1 cellular context compared by ENCODE assay signal in genomic region chr1:208243522-208243850, GRCh38.
TF ChIP-seq lines count a peak whose summit lies in the region.

No MANE protein-coding gene starts in this region.

TF ChIP-seq in K562, 482 proteins besides CTCF, POLR2A, EP300 and RAD21 (continued from another document):
- TF ChIP-seq ZMIZ1 (IDR thresholded peaks at IDR 0.05; ENCODE audit: low read depth in 2 of 2, low read length in 2 of 2) (no peak), GATAD2B (IDR thresholded peaks at IDR 0.05; ENCODE audit: borderline replicate concordance) (peak; percentile 80; the same call in 1 of the 2 replicates), ETV5 (CRISPR knock-in tag; IDR thresholded peaks at IDR 0.05; ENCODE audit: low read depth) (no peak), NR3C1 (CRISPR knock-in tag; IDR thresholded peaks at IDR 0.05) (0 out of 2 replicates have a peak, but pooled peaks have one; percentile 23), RUNX1 (IDR thresholded peaks at IDR 0.05; ENCODE audit: low read depth) (no peak), LARP7 (IDR thresholded peaks at IDR 0.05) (no peak), CHD2 (IDR thresholded peaks at IDR 0.05; ENCODE audit: low read depth, low read length) (no peak), ZNF717 (CRISPR knock-in tag; IDR thresholded peaks at IDR 0.05) (no peak), SP2 (IDR thresholded peaks at IDR 0.05; ENCODE audit: extremely low read depth, low read depth, low read length, poor library complexity, severe bottlenecking) (no peak), SREBF1 (IDR thresholded peaks at IDR 0.05; ENCODE audit: borderline replicate concordance, low read depth, low read length) (no peak), RBM15 (IDR thresholded peaks at IDR 0.05; ENCODE audit: insufficient read depth, low read length) (no peak), THRB (CRISPR knock-in tag; conservative IDR thresholded peaks at IDR 0.05) (no peak), IFI16 (CRISPR knock-in tag; IDR thresholded peaks at IDR 0.05) (no peak), NCOA1 (IDR thresholded peaks at IDR 0.05; ENCODE audit: low read depth) (no peak), TRIM24 (IDR thresholded peaks at IDR 0.05) (no peak), ZNF347 (CRISPR knock-in tag; IDR thresholded peaks at IDR 0.05; ENCODE audit: low read depth) (no peak), MYC (IDR thresholded peaks at IDR 0.05; ENCODE audit: low read depth, low read length) (no peak), MYC (CRISPR knock-in tag; IDR thresholded peaks at IDR 0.05; ENCODE audit: borderline replicate concordance, low read depth) (no peak), KAT7 (CRISPR knock-in tag; IDR thresholded peaks at IDR 0.05; ENCODE audit: borderline replicate concordance) (no peak), FOS (IDR thresholded peaks at IDR 0.05; ENCODE audit: extremely low read depth, insufficient read length) (no peak), SMC3 (conservative IDR thresholded peaks at IDR 0.05; ENCODE audit: insufficient read depth, low read depth, low read length) (no peak), ZBTB5 (IDR thresholded peaks at IDR 0.05) (no peak), TAF7 (tag; IDR thresholded peaks at IDR 0.05) (no peak)
- TF ChIP-seq, protein P1, sequence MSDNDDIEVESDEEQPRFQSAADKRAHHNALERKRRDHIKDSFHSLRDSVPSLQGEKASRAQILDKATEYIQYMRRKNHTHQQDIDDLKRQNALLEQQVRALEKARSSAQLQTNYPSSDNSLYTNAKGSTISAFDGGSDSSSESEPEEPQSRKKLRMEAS (CRISPR knock-in tag; IDR thresholded peaks at IDR 0.05): no peak
- TF ChIP-seq, protein P2, sequence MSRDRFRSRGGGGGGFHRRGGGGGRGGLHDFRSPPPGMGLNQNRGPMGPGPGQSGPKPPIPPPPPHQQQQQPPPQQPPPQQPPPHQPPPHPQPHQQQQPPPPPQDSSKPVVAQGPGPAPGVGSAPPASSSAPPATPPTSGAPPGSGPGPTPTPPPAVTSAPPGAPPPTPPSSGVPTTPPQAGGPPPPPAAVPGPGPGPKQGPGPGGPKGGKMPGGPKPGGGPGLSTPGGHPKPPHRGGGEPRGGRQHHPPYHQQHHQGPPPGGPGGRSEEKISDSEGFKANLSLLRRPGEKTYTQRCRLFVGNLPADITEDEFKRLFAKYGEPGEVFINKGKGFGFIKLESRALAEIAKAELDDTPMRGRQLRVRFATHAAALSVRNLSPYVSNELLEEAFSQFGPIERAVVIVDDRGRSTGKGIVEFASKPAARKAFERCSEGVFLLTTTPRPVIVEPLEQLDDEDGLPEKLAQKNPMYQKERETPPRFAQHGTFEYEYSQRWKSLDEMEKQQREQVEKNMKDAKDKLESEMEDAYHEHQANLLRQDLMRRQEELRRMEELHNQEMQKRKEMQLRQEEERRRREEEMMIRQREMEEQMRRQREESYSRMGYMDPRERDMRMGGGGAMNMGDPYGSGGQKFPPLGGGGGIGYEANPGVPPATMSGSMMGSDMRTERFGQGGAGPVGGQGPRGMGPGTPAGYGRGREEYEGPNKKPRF (IDR thresholded peaks at IDR 0.05; ENCODE audit: low read depth, low read length): no peak
- TF ChIP-seq, protein P3, sequence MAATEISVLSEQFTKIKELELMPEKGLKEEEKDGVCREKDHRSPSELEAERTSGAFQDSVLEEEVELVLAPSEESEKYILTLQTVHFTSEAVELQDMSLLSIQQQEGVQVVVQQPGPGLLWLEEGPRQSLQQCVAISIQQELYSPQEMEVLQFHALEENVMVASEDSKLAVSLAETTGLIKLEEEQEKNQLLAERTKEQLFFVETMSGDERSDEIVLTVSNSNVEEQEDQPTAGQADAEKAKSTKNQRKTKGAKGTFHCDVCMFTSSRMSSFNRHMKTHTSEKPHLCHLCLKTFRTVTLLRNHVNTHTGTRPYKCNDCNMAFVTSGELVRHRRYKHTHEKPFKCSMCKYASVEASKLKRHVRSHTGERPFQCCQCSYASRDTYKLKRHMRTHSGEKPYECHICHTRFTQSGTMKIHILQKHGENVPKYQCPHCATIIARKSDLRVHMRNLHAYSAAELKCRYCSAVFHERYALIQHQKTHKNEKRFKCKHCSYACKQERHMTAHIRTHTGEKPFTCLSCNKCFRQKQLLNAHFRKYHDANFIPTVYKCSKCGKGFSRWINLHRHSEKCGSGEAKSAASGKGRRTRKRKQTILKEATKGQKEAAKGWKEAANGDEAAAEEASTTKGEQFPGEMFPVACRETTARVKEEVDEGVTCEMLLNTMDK (IDR thresholded peaks at IDR 0.05; ENCODE audit: borderline replicate concordance, insufficient read depth, low read depth, low read length, poor library complexity, severe bottlenecking): no peak
